ENCODE assay signal across 8 cellular contexts in genomic region chr4:75723802-75724065, GRCh38. TPM values are rescaled to one million over a fixed set of nuclear protein-coding genes. Genes with fewer than 3 reads are reported as not detected.
DNase-seq lines count a peak whose midpoint lies in the region; ATAC-seq and TF ChIP-seq lines count a peak whose summit lies in the region.

No MANE protein-coding gene starts in this region.

- H3K4me2 ChIP-seq in BLaER1: peak overlapping the region; percentile 87

- H3K9ac ChIP-seq in BLaER1: peak overlapping the region; percentile 89

- peak overlapping the region; percentile 100 for H3K27ac Mint-ChIP-seq in nephron progenitor cell

- no peak for ATAC-seq in HG02970 (IDR thresholded peaks at IDR 0.05; ENCODE audit: low FRiP score, unreplicated experiment)

- H3K27ac ChIP-seq in BLaER1 (peak overlapping the region; percentile 90), ectodermal cell (ENCODE audit: insufficient read depth, low read depth, low read length, poor library complexity, severe bottlenecking) (peak overlapping the region; percentile 96)

- H3K27me3 Mint-ChIP-seq in nephron progenitor cell (ENCODE audit: low read depth, poor library complexity): no peaks in the 10 kb centered on the region

- peaks cover 21% of the 10 kb centered on the region for H4K20me1 ChIP-seq in BLaER1

- DNase-seq in NB4 (ENCODE audit: low read depth): no peak
- no peak for DNase-seq in nephron progenitor cell
- no peak for DNase-seq in SIG-M5 (lab: John Stamatoyannopoulos, UW)
- DNase-seq in activated CD4-positive, alpha-beta T cell treated with anti-CD3 and anti-CD28 coated beads for 4 hours: no peak
- no peak for DNase-seq in glomerular visceral epithelial cell (ENCODE audit: extremely low spot score)

- H3K4me1 Mint-ChIP-seq in nephron progenitor cell: peaks cover 54% of the 10 kb centered on the region

- H3K4me1 ChIP-seq in BLaER1: peaks cover 50% of the 10 kb centered on the region
- H3K4me1 ChIP-seq in ectodermal cell (ENCODE audit: control insufficient read depth, insufficient read depth, low read length): peaks cover 18% of the 10 kb centered on the region

- H3K36me3 ChIP-seq in BLaER1: peaks cover 14% of the 10 kb centered on the region
- no peaks in the 10 kb centered on the region for H3K36me3 ChIP-seq in ectodermal cell (ENCODE audit: control insufficient read depth, insufficient read depth, low read length)

- H3K4me3 ChIP-seq in BLaER1 (peak overlapping the region; percentile 86), NB4 (ENCODE audit: low read depth, low read length) (peak overlapping the region; percentile 92), ectodermal cell (ENCODE audit: insufficient read depth, low read depth, low read length) (peak overlapping the region; percentile 82)

- 0 out of 2 replicates have a peak, but pooled peaks cover 5% of the 10 kb centered on the region for H3K9me3 ChIP-seq in BLaER1
- no peaks in the 10 kb centered on the region for H3K9me3 ChIP-seq in ectodermal cell (ENCODE audit: control insufficient read depth, low read length)

- TF ChIP-seq CTCF in NB4 (IDR thresholded peaks at IDR 0.05; ENCODE audit: low read depth, low read length): no peak
- TF ChIP-seq CTCF in nephron progenitor cell (IDR thresholded peaks at IDR 0.05): no peak

- peak overlapping the region; percentile 99 for H3K4me3 Mint-ChIP-seq in nephron progenitor cell

- no peaks in the 10 kb centered on the region for H3K27me3 ChIP-seq in BLaER1
- H3K27me3 ChIP-seq in ectodermal cell (ENCODE audit: control insufficient read depth, insufficient read depth, low read length, poor library complexity, severe bottlenecking): no peaks in the 10 kb centered on the region

- peaks cover 17% of the 10 kb centered on the region for H3K36me3 Mint-ChIP-seq in nephron progenitor cell (ENCODE audit: low read depth)

- H3K9me3 Mint-ChIP-seq in nephron progenitor cell: peaks cover 1% of the 10 kb centered on the region

- WGBS in ectodermal cell, 2 experiments: 0 to 1% methylated on average over 3 of the region's 3 CpGs

- no peak for TF ChIP-seq POLR2A in NB4 (IDR thresholded peaks at IDR 0.05; ENCODE audit: extremely low read depth, insufficient read length)

RNA-seq across cellular contexts. Expression of gene USO1, which starts 0.6 kb away (rescaled TPM):
- 60.8 TPM for polyA plus RNA-seq in ectodermal cell (2013, experiment 1 of 4)
- polyA plus RNA-seq in ectodermal cell (2013, experiment 2 of 4): 61.2 TPM
- polyA plus RNA-seq in ectodermal cell (2013, experiment 3 of 4): 58.6 TPM
- 64.3 TPM for polyA plus RNA-seq in ectodermal cell (2013, experiment 4 of 4)

RNA-seq across cellular contexts. Expression of gene G3BP2, which starts 50.5 kb away (rescaled TPM):
- 226 TPM for polyA plus RNA-seq in ectodermal cell (2013, experiment 1 of 4)
- 249 TPM for polyA plus RNA-seq in ectodermal cell (2013, experiment 2 of 4)
- polyA plus RNA-seq in ectodermal cell (2013, experiment 3 of 4): 143 TPM
- polyA plus RNA-seq in ectodermal cell (2013, experiment 4 of 4): 156 TPM
